ENCODE assay signal across 8 cellular contexts in the genomic region with DNA sequence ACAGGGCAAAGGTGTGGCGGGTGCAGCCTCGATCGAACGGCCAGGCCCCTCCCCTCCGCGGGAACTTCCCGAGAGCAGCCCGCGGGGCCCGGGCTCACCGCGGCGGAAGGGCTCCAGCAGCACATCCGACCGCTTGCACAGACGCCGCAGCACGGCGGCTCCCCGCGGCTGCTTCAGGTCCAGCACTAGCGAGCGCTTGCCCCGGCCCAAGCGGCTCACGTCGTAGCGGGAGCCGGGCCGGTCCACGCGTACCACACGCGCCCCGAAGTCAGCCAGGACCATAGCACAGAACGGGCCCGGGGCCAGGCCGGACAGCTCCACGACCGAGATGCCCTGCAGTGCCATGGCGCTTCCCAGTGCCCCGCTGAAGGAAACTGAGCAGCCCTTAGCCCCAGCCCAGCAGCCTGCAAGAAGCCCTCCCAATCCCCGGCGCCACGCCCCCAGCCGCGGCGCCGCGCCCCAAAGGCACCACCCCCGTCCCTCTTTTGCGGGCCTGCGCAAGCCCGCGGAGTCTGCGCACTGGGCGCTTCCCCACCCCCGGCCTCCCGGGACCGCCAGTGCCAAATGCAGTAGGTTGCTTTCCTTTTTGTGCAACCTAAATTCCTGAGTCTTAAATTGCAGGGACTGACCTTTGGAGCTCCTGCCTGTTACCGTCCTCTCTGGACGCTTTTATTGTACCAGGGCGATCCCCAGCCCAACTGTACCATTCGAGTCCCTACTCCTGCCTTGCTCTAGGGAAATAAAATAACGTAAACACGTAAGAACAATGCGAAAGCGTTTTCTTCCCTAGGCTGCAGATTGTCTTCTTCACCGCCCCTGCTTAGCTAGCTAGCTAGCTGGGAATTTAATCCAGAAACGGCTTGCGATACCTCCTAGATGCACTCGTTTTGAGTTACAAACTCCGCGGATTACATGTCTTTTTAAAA. TPM values are rescaled to one million over a fixed set of nuclear protein-coding genes. Genes with fewer than 3 reads are reported as not detected.
DNase-seq lines count a peak whose midpoint lies in the region; ATAC-seq and TF ChIP-seq lines count a peak whose summit lies in the region.

AMACR (minus strand) TSS at position 376 of the 926 bp plus-strand sequence; CDS start at position 345, 31 bp downstream.

- no TSS peak for BruUV-seq in Calu3 (replicated peaks; lab: Mats Ljungman, UMichigan)

- peak within 1 kb of the TSS; percentile 66 for H3K9ac ChIP-seq in endodermal cell (ENCODE audit: extremely low read depth, low read length, poor library complexity, severe bottlenecking)

- H3K4me1 ChIP-seq in endodermal cell (ENCODE audit: control insufficient read depth, insufficient read depth, low read length): peaks cover 6% of the 10 kb centered on the region

- H3K27ac Mint-ChIP-seq in Calu3 (ENCODE audit: unreplicated experiment) (peak within 1 kb of the TSS; percentile 51), endodermal cell (peak within 1 kb of the TSS; percentile 98), mesothelial cell of epicardium (peak within 1 kb of the TSS; percentile 97)

- H3K27me3 ChIP-seq in endodermal cell (ENCODE audit: control insufficient read depth, insufficient read depth, low read length, poor library complexity, severe bottlenecking): no peaks in the 10 kb centered on the region

- CTCF ChIA-PET in Calu3 (lab: Charles Lee): interaction anchor here (0.7 to 1.3 kb wide), 4 partner anchors 11 to 879 kb away, joined by 3 to 5 read pairs (median 4); no protein-coding TSS in a partner anchor

- H3K4me3 Mint-ChIP-seq in Calu3 (ENCODE audit: low read depth, unreplicated experiment): peak within 1 kb of the TSS; percentile 81
- H3K4me3 Mint-ChIP-seq in endodermal cell: peak within 1 kb of the TSS; percentile 81
- peak within 1 kb of the TSS; percentile 84 for H3K4me3 Mint-ChIP-seq in mesothelial cell of epicardium

- peak within 1 kb of the TSS; percentile 87 for H3K27ac ChIP-seq in endodermal cell (ENCODE audit: low read depth, low read length)

- peak within 1 kb of the TSS; percentile 82 for H3K4me3 ChIP-seq in endodermal cell (ENCODE audit: low read length)

- H3K27me3 Mint-ChIP-seq in Calu3 (ENCODE audit: unreplicated experiment): no peaks in the 10 kb centered on the region
- no peaks in the 10 kb centered on the region for H3K27me3 Mint-ChIP-seq in endodermal cell (ENCODE audit: insufficient read depth)
- H3K27me3 Mint-ChIP-seq in mesothelial cell of epicardium (ENCODE audit: low read depth): no peaks in the 10 kb centered on the region

- peaks cover 9% of the 10 kb centered on the region for H3K36me3 ChIP-seq in endodermal cell (ENCODE audit: control insufficient read depth, insufficient read depth, low read length)

- intact Hi-C loops in Calu3 (cut with micrococcal nuclease; ENCODE audit: unreplicated experiment): no loop called here

- no peak for TF ChIP-seq CTCF in Calu3 (IDR thresholded peaks at IDR 0.05; ENCODE audit: unreplicated experiment)
- TF ChIP-seq CTCF in endodermal cell (conservative IDR thresholded peaks at IDR 0.05): no peak
- no peak for TF ChIP-seq CTCF in mesothelial cell of epicardium (IDR thresholded peaks at IDR 0.05; ENCODE audit: unreplicated experiment)

- H3K9me3 ChIP-seq in endodermal cell (ENCODE audit: control insufficient read depth, low read length): no peaks in the 10 kb centered on the region

- H3K9me3 Mint-ChIP-seq in Calu3 (ENCODE audit: low read depth, unreplicated experiment) (no peaks in the 10 kb centered on the region), endodermal cell (no peaks in the 10 kb centered on the region), mesothelial cell of epicardium (no peaks in the 10 kb centered on the region)

- DNase-seq in Calu3: peak; percentile 93
- peak in 75 of 76 experiments; percentile 23 to 93 (median 86) for DNase-seq in HUDEP-2 (lab: John Stamatoyannopoulos, UW; ENCODE audit: unreplicated experiment in 76 of 76)
- DNase-seq in NOMO-1 treated with dmso at 0.1 percent for 144 hours (lab: John Stamatoyannopoulos, UW; ENCODE audit: unreplicated experiment): peak; percentile 99
- DNase-seq in activated CD8-positive, alpha-beta memory T cell treated with anti-CD3 and anti-CD28 coated beads, Interleukin-2, amount 50 U/mL, for 1 hour (ENCODE audit: extremely low read depth): peak; percentile 50
- peak; percentile 97 for DNase-seq in endodermal cell
- DNase-seq in mesothelial cell of epicardium (ENCODE audit: low spot score in 2 of 2, unreplicated experiment in 2 of 2): peak; percentile 81 to 94
- peak; percentile 80 to 82 for DNase-seq in stimulated activated CD8-positive, alpha-beta memory T cell treated with anti-CD3 and anti-CD28 coated beads, Interleukin-15, amount 100 ng/mL, for 4 hours (ENCODE audit: low read depth in 2 of 2)

- H3K4me1 Mint-ChIP-seq in Calu3 (ENCODE audit: low read depth, unreplicated experiment) (peaks cover 32% of the 10 kb centered on the region), endodermal cell (peaks cover 24% of the 10 kb centered on the region), mesothelial cell of epicardium (peaks cover 28% of the 10 kb centered on the region)

- WGBS in endodermal cell (ENCODE audit: insufficient coverage in 1 of 2, insufficient read length in 1 of 2), 2 experiments: 1% methylated on average over 23 to 73 of the region's 74 CpGs

- peak; percentile 94 for ATAC-seq in GM21390 (IDR thresholded peaks at IDR 0.05; ENCODE audit: unreplicated experiment)

- H3K36me3 Mint-ChIP-seq in Calu3 (ENCODE audit: insufficient read depth, unreplicated experiment) (peaks cover 22% of the 10 kb centered on the region), endodermal cell (ENCODE audit: low read depth) (peaks cover 23% of the 10 kb centered on the region), mesothelial cell of epicardium (peaks cover 12% of the 10 kb centered on the region)

RNA-seq across cellular contexts. Expression of gene AMACR, which starts in this region (rescaled TPM):
- total RNA-seq in Calu3 (2022) (9.1 and 10.7 TPM in 2 replicates), endodermal cell (10 to 100 TPM; 12.4 to 16.8 TPM), mesothelial cell of epicardium (9.7 to 10.5 TPM (median 9.8 TPM) in 3 replicates)
- polyA plus RNA-seq in endodermal cell (2013, experiment 1 of 2): 17.4 TPM
- 16.0 TPM for polyA plus RNA-seq in endodermal cell (2013, experiment 2 of 2)

Comparison
In these comparisons a context has a peak if more than half of its experiments do, and no peak if none do; other contexts are left out.
1. Peak in every context shown above with its lines: DNase-seq, ATAC-seq, H3K4me3 ChIP-seq and H3K27ac ChIP-seq.